ENCODE assay signal across 1 cellular context in the genomic region with DNA sequence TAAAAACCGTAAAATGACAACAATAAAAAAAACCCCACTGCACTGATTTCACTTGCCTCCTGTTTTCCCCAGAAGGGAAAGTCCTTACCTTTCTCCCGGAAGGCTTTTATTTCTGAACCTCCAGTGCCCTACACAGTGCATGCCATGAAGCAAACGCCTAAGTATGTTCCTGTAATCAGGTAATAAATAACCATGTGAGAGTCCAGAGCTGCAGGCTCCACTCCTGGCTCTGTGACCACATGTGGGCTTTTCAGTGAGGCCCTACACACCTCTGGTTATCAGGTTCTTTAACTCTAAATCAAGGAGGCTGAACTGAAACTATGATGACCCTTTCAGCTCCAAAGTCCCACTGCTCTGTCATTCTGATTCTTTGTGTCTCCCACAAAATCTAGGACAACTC.
TF ChIP-seq lines count a peak whose summit lies in the region.

No MANE protein-coding gene starts in this region.

TF ChIP-seq in HepG2, 621 proteins besides CTCF, POLR2A, EP300 and RAD21 (continued from another document):
- TF ChIP-seq PBX2 (CRISPR knock-in tag; IDR thresholded peaks at IDR 0.05) (no peak), POLR2AphosphoS2 (IDR thresholded peaks at IDR 0.05; ENCODE audit: low read depth, low read length) (no peak), NFKB2 (CRISPR knock-in tag; IDR thresholded peaks at IDR 0.05; ENCODE audit: borderline replicate concordance) (no peak), SP5 (CRISPR knock-in tag; IDR thresholded peaks at IDR 0.05; ENCODE audit: borderline replicate concordance, low read depth) (no peak), HMG20A (CRISPR knock-in tag; IDR thresholded peaks at IDR 0.05; ENCODE audit: borderline replicate concordance) (no peak), MLX (CRISPR knock-in tag; IDR thresholded peaks at IDR 0.05) (no peak), ZNF510 (CRISPR knock-in tag; IDR thresholded peaks at IDR 0.05; ENCODE audit: low read depth) (no peak), EED (CRISPR knock-in tag; IDR thresholded peaks at IDR 0.05) (no peak), ASH2L (IDR thresholded peaks at IDR 0.05; ENCODE audit: insufficient read length, low read depth, low read length) (no peak), THAP7 (CRISPR knock-in tag; IDR thresholded peaks at IDR 0.05) (no peak), NFKBIZ (CRISPR knock-in tag; IDR thresholded peaks at IDR 0.05) (no peak)
- TF ChIP-seq, protein P1, sequence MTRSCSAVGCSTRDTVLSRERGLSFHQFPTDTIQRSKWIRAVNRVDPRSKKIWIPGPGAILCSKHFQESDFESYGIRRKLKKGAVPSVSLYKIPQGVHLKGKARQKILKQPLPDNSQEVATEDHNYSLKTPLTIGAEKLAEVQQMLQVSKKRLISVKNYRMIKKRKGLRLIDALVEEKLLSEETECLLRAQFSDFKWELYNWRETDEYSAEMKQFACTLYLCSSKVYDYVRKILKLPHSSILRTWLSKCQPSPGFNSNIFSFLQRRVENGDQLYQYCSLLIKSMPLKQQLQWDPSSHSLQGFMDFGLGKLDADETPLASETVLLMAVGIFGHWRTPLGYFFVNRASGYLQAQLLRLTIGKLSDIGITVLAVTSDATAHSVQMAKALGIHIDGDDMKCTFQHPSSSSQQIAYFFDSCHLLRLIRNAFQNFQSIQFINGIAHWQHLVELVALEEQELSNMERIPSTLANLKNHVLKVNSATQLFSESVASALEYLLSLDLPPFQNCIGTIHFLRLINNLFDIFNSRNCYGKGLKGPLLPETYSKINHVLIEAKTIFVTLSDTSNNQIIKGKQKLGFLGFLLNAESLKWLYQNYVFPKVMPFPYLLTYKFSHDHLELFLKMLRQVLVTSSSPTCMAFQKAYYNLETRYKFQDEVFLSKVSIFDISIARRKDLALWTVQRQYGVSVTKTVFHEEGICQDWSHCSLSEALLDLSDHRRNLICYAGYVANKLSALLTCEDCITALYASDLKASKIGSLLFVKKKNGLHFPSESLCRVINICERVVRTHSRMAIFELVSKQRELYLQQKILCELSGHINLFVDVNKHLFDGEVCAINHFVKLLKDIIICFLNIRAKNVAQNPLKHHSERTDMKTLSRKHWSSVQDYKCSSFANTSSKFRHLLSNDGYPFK (CRISPR knock-in tag; IDR thresholded peaks at IDR 0.05; ENCODE audit: borderline replicate concordance), result no peak
TF ChIP-seq in HepG2: peak in this region for 0.
